Comparison of ENCODE assay signal across 17 cellular contexts in the genomic region with DNA sequence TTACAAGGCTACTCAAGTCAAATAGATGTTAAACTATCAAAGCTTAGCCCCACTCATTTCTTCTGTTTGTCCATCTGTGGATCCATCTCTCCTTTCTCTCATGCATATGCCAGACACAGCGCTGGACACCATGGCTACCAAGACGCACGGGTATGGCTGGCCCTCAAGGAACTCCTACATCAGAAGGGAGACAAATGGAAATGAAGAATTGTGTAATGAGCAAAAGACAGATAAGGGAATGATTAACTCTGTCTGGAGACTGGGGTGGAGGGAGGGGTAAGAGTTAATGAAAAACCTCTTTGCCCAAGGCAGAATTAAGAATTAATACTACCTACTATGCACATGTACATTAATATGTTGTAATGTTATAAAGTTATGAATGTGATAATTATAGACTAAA.
DNase-seq lines count a peak whose midpoint lies in the region; ATAC-seq, FAIRE-seq and TF ChIP-seq lines count a peak whose summit lies in the region.
"Had no signal": no experiment of that assay in that cellular context is flagged by ENCODE, and none has a peak within 500 bp of the region (broad histone marks: within the 10 kb centered on the region; RNA-seq: fewer than 3 reads in every experiment).

No MANE protein-coding gene starts in this region.

- H3K27ac Mint-ChIP-seq in mesothelial cell of epicardium: peak overlapping the region; percentile 8
- H3K27ac Mint-ChIP-seq: CD4-positive, alpha-beta memory T cell had no signal

- ATAC-seq in HG02642 (IDR thresholded peaks at IDR 0.05; ENCODE audit: poor library complexity, unreplicated experiment): no peak
- no peak for ATAC-seq in GM18511 (IDR thresholded peaks at IDR 0.05; ENCODE audit: unreplicated experiment)

- FAIRE-seq in kidney (lab: Jason Lieb, UNC): peak; percentile 69
- FAIRE-seq: G401.6, GM12891 had no signal

- H3K27ac ChIP-seq in kidney (ENCODE audit: low read depth in 2 of 2, low read length in 2 of 2): no peak overlapping the region
- H3K27ac ChIP-seq: BLaER1, GM23248, HL-60 had no signal

- H3K4me1 ChIP-seq in kidney (ENCODE audit: control insufficient read depth in 1 of 2, insufficient read depth in 1 of 2, low read depth in 1 of 2, low read length in 2 of 2): peaks cover 0 to 8% of the 10 kb centered on the region in 2 donors
- H3K4me1 ChIP-seq: HAP-1 had no signal

- TF ChIP-seq CTCF in kidney (IDR thresholded peaks at IDR 0.05; ENCODE audit: borderline replicate concordance, extremely low read depth, insufficient read depth): no peak
- TF ChIP-seq CTCF in mesothelial cell of epicardium (IDR thresholded peaks at IDR 0.05; ENCODE audit: unreplicated experiment): no peak

- no peaks in the 10 kb centered on the region for H3K36me3 ChIP-seq in kidney (ENCODE audit: control insufficient read depth in 1 of 2, insufficient read depth in 2 of 2, low read length in 2 of 2)
- H3K36me3 ChIP-seq: BLaER1, HAP-1 had no signal

- H3K4me3 ChIP-seq in kidney (ENCODE audit: low read length in 2 of 2): no peak overlapping the region
- H3K4me3 ChIP-seq: BLaER1, GM23248, HAP-1 had no signal

- H3K27me3 Mint-ChIP-seq in mesothelial cell of epicardium (ENCODE audit: low read depth): no peaks in the 10 kb centered on the region

- H3K36me3 Mint-ChIP-seq in mesothelial cell of epicardium: no peaks in the 10 kb centered on the region
- H3K36me3 Mint-ChIP-seq: CD4-positive, alpha-beta memory T cell had no signal

- peak; percentile 48 for DNase-seq in amniotic epithelial cell (ENCODE audit: low read depth)
- DNase-seq in kidney: no peak
- no peak for DNase-seq in mesothelial cell of epicardium (ENCODE audit: low spot score in 2 of 2, unreplicated experiment in 2 of 2)
- DNase-seq in NCI-H2227 (lab: John Stamatoyannopoulos, UW; ENCODE audit: unreplicated experiment): no peak
- no peak for DNase-seq in DMS114 treated with DMSO at 0.1 percent for 48 hours (lab: John Stamatoyannopoulos, UW; ENCODE audit: unreplicated experiment)
- DNase-seq: 8988T; Calu3; CD4-positive, alpha-beta memory T cell; GM23248 had no signal

- H3K4me3 Mint-ChIP-seq in mesothelial cell of epicardium: no peak overlapping the region
- H3K4me3 Mint-ChIP-seq: CD14-positive monocyte; CD4-positive, alpha-beta memory T cell had no signal

- H3K9ac ChIP-seq in kidney (ENCODE audit: low read length in 2 of 2): no peak overlapping the region
- H3K9ac ChIP-seq: BLaER1, GM23248 had no signal

- peaks cover 58% of the 10 kb centered on the region for H3K4me1 Mint-ChIP-seq in mesothelial cell of epicardium
- H3K4me1 Mint-ChIP-seq: CD4-positive, alpha-beta memory T cell had no signal

- H3K9me3 Mint-ChIP-seq in mesothelial cell of epicardium: no peaks in the 10 kb centered on the region
- H3K9me3 Mint-ChIP-seq: CD14-positive monocyte had no signal

- H3K9me3 ChIP-seq in kidney (ENCODE audit: control insufficient read depth in 1 of 2, low read length in 2 of 2): no peaks in the 10 kb centered on the region
- H3K9me3 ChIP-seq: BLaER1, HAP-1 had no signal

- intact Hi-C loops in kidney (cut with DNase I): no loop called here
